ENCODE assay signal across 1 cellular context in genomic region chr17:68598545-68598961, GRCh38.
TF ChIP-seq lines count a peak whose summit lies in the region.

No MANE protein-coding gene starts in this region.

TF ChIP-seq in HepG2, 621 proteins besides CTCF, POLR2A, EP300 and RAD21 (continued from another document and continues in another):
- TF ChIP-seq SOX5 (CRISPR knock-in tag; IDR thresholded peaks at IDR 0.05; ENCODE audit: borderline replicate concordance) = peak; percentile 52; the same call in 1 of the 2 replicates
- TF ChIP-seq ZSCAN22 (CRISPR knock-in tag; IDR thresholded peaks at IDR 0.05) = no peak
- no peak for TF ChIP-seq ZBTB4 (CRISPR knock-in tag; IDR thresholded peaks at IDR 0.05; ENCODE audit: borderline replicate concordance)
- TF ChIP-seq RNF219 (CRISPR knock-in tag; IDR thresholded peaks at IDR 0.05) = no peak
- TF ChIP-seq, protein P1, sequence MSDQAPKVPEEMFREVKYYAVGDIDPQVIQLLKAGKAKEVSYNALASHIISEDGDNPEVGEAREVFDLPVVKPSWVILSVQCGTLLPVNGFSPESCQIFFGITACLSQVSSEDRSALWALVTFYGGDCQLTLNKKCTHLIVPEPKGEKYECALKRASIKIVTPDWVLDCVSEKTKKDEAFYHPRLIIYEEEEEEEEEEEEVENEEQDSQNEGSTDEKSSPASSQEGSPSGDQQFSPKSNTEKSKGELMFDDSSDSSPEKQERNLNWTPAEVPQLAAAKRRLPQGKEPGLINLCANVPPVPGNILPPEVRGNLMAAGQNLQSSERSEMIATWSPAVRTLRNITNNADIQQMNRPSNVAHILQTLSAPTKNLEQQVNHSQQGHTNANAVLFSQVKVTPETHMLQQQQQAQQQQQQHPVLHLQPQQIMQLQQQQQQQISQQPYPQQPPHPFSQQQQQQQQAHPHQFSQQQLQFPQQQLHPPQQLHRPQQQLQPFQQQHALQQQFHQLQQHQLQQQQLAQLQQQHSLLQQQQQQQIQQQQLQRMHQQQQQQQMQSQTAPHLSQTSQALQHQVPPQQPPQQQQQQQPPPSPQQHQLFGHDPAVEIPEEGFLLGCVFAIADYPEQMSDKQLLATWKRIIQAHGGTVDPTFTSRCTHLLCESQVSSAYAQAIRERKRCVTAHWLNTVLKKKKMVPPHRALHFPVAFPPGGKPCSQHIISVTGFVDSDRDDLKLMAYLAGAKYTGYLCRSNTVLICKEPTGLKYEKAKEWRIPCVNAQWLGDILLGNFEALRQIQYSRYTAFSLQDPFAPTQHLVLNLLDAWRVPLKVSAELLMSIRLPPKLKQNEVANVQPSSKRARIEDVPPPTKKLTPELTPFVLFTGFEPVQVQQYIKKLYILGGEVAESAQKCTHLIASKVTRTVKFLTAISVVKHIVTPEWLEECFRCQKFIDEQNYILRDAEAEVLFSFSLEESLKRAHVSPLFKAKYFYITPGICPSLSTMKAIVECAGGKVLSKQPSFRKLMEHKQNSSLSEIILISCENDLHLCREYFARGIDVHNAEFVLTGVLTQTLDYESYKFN (CRISPR knock-in tag; conservative IDR thresholded peaks at IDR 0.05) = peak; percentile 77
- TF ChIP-seq SMAD3 (CRISPR knock-in tag; IDR thresholded peaks at IDR 0.05) = no peak
- no peak for TF ChIP-seq PRDM15 (CRISPR knock-in tag; IDR thresholded peaks at IDR 0.05)
- TF ChIP-seq REPIN1 (CRISPR knock-in tag; IDR thresholded peaks at IDR 0.05; ENCODE audit: borderline replicate concordance, low read depth) = no peak
- TF ChIP-seq, protein P2, sequence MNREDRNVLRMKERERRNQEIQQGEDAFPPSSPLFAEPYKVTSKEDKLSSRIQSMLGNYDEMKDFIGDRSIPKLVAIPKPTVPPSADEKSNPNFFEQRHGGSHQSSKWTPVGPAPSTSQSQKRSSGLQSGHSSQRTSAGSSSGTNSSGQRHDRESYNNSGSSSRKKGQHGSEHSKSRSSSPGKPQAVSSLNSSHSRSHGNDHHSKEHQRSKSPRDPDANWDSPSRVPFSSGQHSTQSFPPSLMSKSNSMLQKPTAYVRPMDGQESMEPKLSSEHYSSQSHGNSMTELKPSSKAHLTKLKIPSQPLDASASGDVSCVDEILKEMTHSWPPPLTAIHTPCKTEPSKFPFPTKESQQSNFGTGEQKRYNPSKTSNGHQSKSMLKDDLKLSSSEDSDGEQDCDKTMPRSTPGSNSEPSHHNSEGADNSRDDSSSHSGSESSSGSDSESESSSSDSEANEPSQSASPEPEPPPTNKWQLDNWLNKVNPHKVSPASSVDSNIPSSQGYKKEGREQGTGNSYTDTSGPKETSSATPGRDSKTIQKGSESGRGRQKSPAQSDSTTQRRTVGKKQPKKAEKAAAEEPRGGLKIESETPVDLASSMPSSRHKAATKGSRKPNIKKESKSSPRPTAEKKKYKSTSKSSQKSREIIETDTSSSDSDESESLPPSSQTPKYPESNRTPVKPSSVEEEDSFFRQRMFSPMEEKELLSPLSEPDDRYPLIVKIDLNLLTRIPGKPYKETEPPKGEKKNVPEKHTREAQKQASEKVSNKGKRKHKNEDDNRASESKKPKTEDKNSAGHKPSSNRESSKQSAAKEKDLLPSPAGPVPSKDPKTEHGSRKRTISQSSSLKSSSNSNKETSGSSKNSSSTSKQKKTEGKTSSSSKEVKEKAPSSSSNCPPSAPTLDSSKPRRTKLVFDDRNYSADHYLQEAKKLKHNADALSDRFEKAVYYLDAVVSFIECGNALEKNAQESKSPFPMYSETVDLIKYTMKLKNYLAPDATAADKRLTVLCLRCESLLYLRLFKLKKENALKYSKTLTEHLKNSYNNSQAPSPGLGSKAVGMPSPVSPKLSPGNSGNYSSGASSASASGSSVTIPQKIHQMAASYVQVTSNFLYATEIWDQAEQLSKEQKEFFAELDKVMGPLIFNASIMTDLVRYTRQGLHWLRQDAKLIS (CRISPR knock-in tag; IDR thresholded peaks at IDR 0.05) = no peak
- TF ChIP-seq RCOR2 (CRISPR knock-in tag; IDR thresholded peaks at IDR 0.05) = no peak
- no peak for TF ChIP-seq ZNF343 (CRISPR knock-in tag; IDR thresholded peaks at IDR 0.05)
- no peak for TF ChIP-seq ZBTB43 (CRISPR knock-in tag; conservative IDR thresholded peaks at IDR 0.05)
- TF ChIP-seq NR2F2 (IDR thresholded peaks at IDR 0.05; ENCODE audit: borderline replicate concordance, low read depth) = 0 out of 2 replicates have a peak, but pooled peaks have one; percentile 24
- TF ChIP-seq, protein P3, sequence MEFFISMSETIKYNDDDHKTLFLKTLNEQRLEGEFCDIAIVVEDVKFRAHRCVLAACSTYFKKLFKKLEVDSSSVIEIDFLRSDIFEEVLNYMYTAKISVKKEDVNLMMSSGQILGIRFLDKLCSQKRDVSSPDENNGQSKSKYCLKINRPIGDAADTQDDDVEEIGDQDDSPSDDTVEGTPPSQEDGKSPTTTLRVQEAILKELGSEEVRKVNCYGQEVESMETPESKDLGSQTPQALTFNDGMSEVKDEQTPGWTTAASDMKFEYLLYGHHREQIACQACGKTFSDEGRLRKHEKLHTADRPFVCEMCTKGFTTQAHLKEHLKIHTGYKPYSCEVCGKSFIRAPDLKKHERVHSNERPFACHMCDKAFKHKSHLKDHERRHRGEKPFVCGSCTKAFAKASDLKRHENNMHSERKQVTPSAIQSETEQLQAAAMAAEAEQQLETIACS (CRISPR knock-in tag; IDR thresholded peaks at IDR 0.05) = no peak
- no peak for TF ChIP-seq ZNF746 (CRISPR knock-in tag; IDR thresholded peaks at IDR 0.05)
- TF ChIP-seq ZNF781 (CRISPR knock-in tag; IDR thresholded peaks at IDR 0.05; ENCODE audit: borderline replicate concordance, not compliant biosample characterization) = no peak
- TF ChIP-seq THRA (CRISPR knock-in tag; IDR thresholded peaks at IDR 0.05; ENCODE audit: borderline replicate concordance) = peak; percentile 20; the same call in 1 of the 2 replicates
- TF ChIP-seq ZBTB20 (CRISPR knock-in tag; IDR thresholded peaks at IDR 0.05; ENCODE audit: borderline replicate concordance, low read depth) = no peak
- TF ChIP-seq ARID4A (CRISPR knock-in tag; IDR thresholded peaks at IDR 0.05; ENCODE audit: borderline replicate concordance) = peak; percentile 28; the same call in 1 of the 2 replicates
- no peak for TF ChIP-seq PAX8 (CRISPR knock-in tag; IDR thresholded peaks at IDR 0.05; ENCODE audit: borderline replicate concordance)
- no peak for TF ChIP-seq ZFP36L1 (CRISPR knock-in tag; IDR thresholded peaks at IDR 0.05)
- TF ChIP-seq IKZF1 (IDR thresholded peaks at IDR 0.05) = no peak
- no peak for TF ChIP-seq ZBTB42 (CRISPR knock-in tag; IDR thresholded peaks at IDR 0.05)
- no peak for TF ChIP-seq MAF1 (CRISPR knock-in tag; IDR thresholded peaks at IDR 0.05; ENCODE audit: borderline replicate concordance)
- no peak for TF ChIP-seq ZNF354B (CRISPR knock-in tag; IDR thresholded peaks at IDR 0.05)
- TF ChIP-seq ZNF232 (CRISPR knock-in tag; IDR thresholded peaks at IDR 0.05; ENCODE audit: borderline replicate concordance) = no peak
